ENCODE assay signal across 23 cellular contexts in genomic region chr2:18824317-18824716, GRCh38.
DNase-seq lines count a peak whose midpoint lies in the region; ATAC-seq and TF ChIP-seq lines count a peak whose summit lies in the region.
"Had no signal": no experiment of that assay in that cellular context is flagged by ENCODE, and none has a peak within 500 bp of the region (broad histone marks: within the 10 kb centered on the region; RNA-seq: fewer than 3 reads in every experiment).

No MANE protein-coding gene starts in this region.

- no peak overlapping the region for H3K4me3 ChIP-seq in body of pancreas
- H3K4me3 ChIP-seq in right lobe of liver = no peak overlapping the region
- H3K4me3 ChIP-seq in upper lobe of right lung = no peak overlapping the region
- H3K4me3 ChIP-seq: lung, MG63, right atrium auricular region, spleen, upper lobe of left lung had no signal

- peak overlapping the region in 1 of 4 donors; percentile 52 for H3K27ac ChIP-seq in body of pancreas
- H3K27ac ChIP-seq in right lobe of liver = peak overlapping the region in 1 of 3 donors; percentile 45
- H3K27ac ChIP-seq in upper lobe of right lung = no peak overlapping the region
- H3K27ac ChIP-seq: 22Rv1, spleen, upper lobe of left lung had no signal

- peak; percentile 11 for DNase-seq in NCI-H510A (lab: John Stamatoyannopoulos, UW)
- no peak for DNase-seq in NCI-H510A treated with DMSO at 0.1 percent for 48 hours (lab: John Stamatoyannopoulos, UW)
- no peak for DNase-seq in body of pancreas
- peak; percentile 31 to 84 (median 72) for DNase-seq in right lobe of liver
- DNase-seq in upper lobe of right lung = no peak
- no peak for DNase-seq in COLO829 (ENCODE audit: low spot score)
- DNase-seq: activated CD4-positive, CD25-positive, alpha-beta regulatory T cell; activated CD8-positive, alpha-beta memory T cell treated with anti-CD3 and anti-CD28 coated beads, Interleukin-2, amount 10 ng/mL, durations not matched to agents 7 days and 5 days; activated naive CD4-positive, alpha-beta T cell; activated T-cell treated with anti-CD3 and anti-CD28 coated beads, Interleukin-2, amount 50 U/mL, for 48 hours; islet precursor cell; MG63; natural killer cell; NCI-H2081; NCI-H226; NCI-H748 treated with DMSO at 0.1 percent for 48 hours; spleen; upper lobe of left lung had no signal

- H3K27me3 ChIP-seq in body of pancreas (no peaks in the 10 kb centered on the region), right lobe of liver (no peaks in the 10 kb centered on the region), upper lobe of right lung (no peaks in the 10 kb centered on the region)
- H3K27me3 ChIP-seq: MG63, right atrium auricular region, spleen, upper lobe of left lung had no signal

- H3K9me3 ChIP-seq in body of pancreas = no peaks in the 10 kb centered on the region
- no peaks in the 10 kb centered on the region for H3K9me3 ChIP-seq in right lobe of liver
- no peaks in the 10 kb centered on the region for H3K9me3 ChIP-seq in upper lobe of right lung
- H3K9me3 ChIP-seq: MG63, right atrium auricular region, spleen, upper lobe of left lung had no signal

- 35 to 62% methylated on average over 3 of the region's 3 CpGs for WGBS in body of pancreas, 2 donors
- WGBS in right lobe of liver (ENCODE audit: insufficient coverage, low coverage, low lambda C conversion rate, missing lambda C conversion rate) = 17% methylated on average over 3 of the region's 3 CpGs

- intact Hi-C loops in body of pancreas (cut with DNase I) (no loop called here), right lobe of liver (cut with DNase I) (no loop called here), upper lobe of right lung (cut with DNase I) (no loop called here)

- TF ChIP-seq POLR2A in body of pancreas (IDR thresholded peaks at IDR 0.05) = no peak
- no peak for TF ChIP-seq POLR2A in right lobe of liver (IDR thresholded peaks at IDR 0.05)

- H3K4me1 ChIP-seq in body of pancreas (peaks cover 20% of the 10 kb centered on the region), right lobe of liver (peaks cover 0 to 29% (median 9%) of the 10 kb centered on the region in 4 donors), upper lobe of right lung (peaks cover 4% of the 10 kb centered on the region)
- H3K4me1 ChIP-seq: spleen had no signal

- ATAC-seq in body of pancreas = peak; percentile 67
- peak; percentile 93 to 99 (median 97) for ATAC-seq in right lobe of liver
- peak; percentile 36 for ATAC-seq in upper lobe of right lung
- no peak for ATAC-seq in HG03432 (IDR thresholded peaks at IDR 0.05; ENCODE audit: unreplicated experiment)
- ATAC-seq in GM18873 (IDR thresholded peaks at IDR 0.05; ENCODE audit: low FRiP score, unreplicated experiment) = no peak
- ATAC-seq: activated CD8-positive, alpha-beta memory T cell treated with anti-CD3 and anti-CD28 coated beads, Interleukin-2, amount 10 ng/mL, durations not matched to agents 7 days and 5 days; natural killer cell had no signal

- H3K36me3 ChIP-seq in body of pancreas (replicated peaks in 1 of 2; ENCODE audit: insufficient read depth in 1 of 2, low read depth in 2 of 2) (no peaks in the 10 kb centered on the region), right lobe of liver (no peaks in the 10 kb centered on the region), upper lobe of right lung (no peaks in the 10 kb centered on the region)
- H3K36me3 ChIP-seq: MG63, right atrium auricular region, spleen, upper lobe of left lung had no signal

- no peak for TF ChIP-seq CTCF in body of pancreas (IDR thresholded peaks at IDR 0.05)
- peak in 1 of 4 donors; percentile 6 for TF ChIP-seq CTCF in right lobe of liver (IDR thresholded peaks at IDR 0.05)
- no peak for TF ChIP-seq CTCF in upper lobe of right lung (IDR thresholded peaks at IDR 0.05)

Comparison
In these comparisons a context has a peak if more than half of its experiments do, and no peak if none do; other contexts are left out.
1. DNase-seq: peak in NCI-H510A (single experiment) and right lobe of liver (3 of 3); none in NCI-H510A treated with DMSO at 0.1 percent for 48 hours (single experiment), body of pancreas (0 of 4), upper lobe of right lung (single experiment) and COLO829 (single experiment).
2. ATAC-seq: peak in body of pancreas (single experiment), right lobe of liver (4 of 4) and upper lobe of right lung (single experiment); none in HG03432 (single experiment) and GM18873 (single experiment).